In genomic region chr22:50614296-50614695, GRCh38 we compare ENCODE assay signal across 8 cellular contexts. TPM values are rescaled to one million over a fixed set of nuclear protein-coding genes. Genes with fewer than 3 reads are reported as not detected.
"Had no signal": no experiment of that assay in that cellular context is flagged by ENCODE, and none has a peak within 500 bp of the region (broad histone marks: within the 10 kb centered on the region; RNA-seq: fewer than 3 reads in every experiment).

No MANE protein-coding gene starts in this region.

RNA-seq across cellular contexts. Expression of gene SYCE3, which starts 51.6 kb away (rescaled TPM):
- total RNA-seq: activated B cell treated with CpG ODN at 0.5 μM for 24 hours; activated CD8-positive, alpha-beta T cell treated with anti-CD3 and anti-CD28 coated beads, Interleukin-2, amount 10 ng/mL, durations not matched to agents 7 days and 5 days; aorta; astrocyte; body of pancreas; breast epithelium; cardiac septum; cerebellum had no signal
